16 cellular contexts compared by ENCODE assay signal in the genomic region with DNA sequence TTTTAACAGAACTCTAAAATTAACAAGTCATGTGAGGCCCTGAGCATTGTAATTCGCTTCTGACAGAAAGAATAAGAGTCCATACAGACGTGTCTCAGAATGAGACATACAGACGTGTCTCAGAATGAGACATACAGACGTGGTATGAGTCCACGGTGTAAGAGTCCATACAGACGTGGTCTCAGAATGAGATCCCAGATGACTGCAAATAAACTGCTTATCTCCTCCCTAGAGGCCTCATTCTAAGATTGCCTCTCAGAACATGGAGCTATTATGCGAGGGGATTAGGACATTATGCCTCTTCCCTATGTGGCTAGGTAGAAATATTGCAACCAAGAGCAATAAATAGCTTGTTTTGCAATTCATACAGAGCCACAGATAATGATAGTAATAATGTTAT.
DNase-seq lines count a peak whose midpoint lies in the region; ATAC-seq and TF ChIP-seq lines count a peak whose summit lies in the region.
"Had no signal": no experiment of that assay in that cellular context is flagged by ENCODE, and none has a peak within 500 bp of the region (broad histone marks: within the 10 kb centered on the region; RNA-seq: fewer than 3 reads in every experiment).

No MANE protein-coding gene starts in this region.

- peak overlapping the region; percentile 19; the same call in 1 of the 2 replicates for H3K4me2 ChIP-seq in GM23338

- H3F3A ChIP-seq in GM23338 (replicated peaks; ENCODE audit: low read depth): no peaks in the 10 kb centered on the region

- TF ChIP-seq POLR2A in gastrocnemius medialis (IDR thresholded peaks at IDR 0.05): no peak

- H3K27ac Mint-ChIP-seq in activated T-cell treated with anti-CD3 and anti-CD28 coated beads, Interleukin-2, amount 50 U/mL, for 72 hours: no peak overlapping the region
- H3K27ac Mint-ChIP-seq in GM23338 (no peak overlapping the region), CD14-positive monocyte (no peak overlapping the region)
- H3K27ac Mint-ChIP-seq in activated CD4-positive, alpha-beta memory T cell treated with anti-CD3 and anti-CD28 coated beads, Interleukin-2, amount 10 ng/mL, durations not matched to agents 7 days and 5 days: no peak overlapping the region
- H3K27ac Mint-ChIP-seq: activated naive CD4-positive, alpha-beta T cell treated with anti-CD3 and anti-CD28 coated beads for 36 hours had no signal

- no peaks in the 10 kb centered on the region for H3K36me3 Mint-ChIP-seq in activated T-cell treated with anti-CD3 and anti-CD28 coated beads, Interleukin-2, amount 50 U/mL, for 72 hours (ENCODE audit: insufficient read depth in 2 of 2)
- H3K36me3 Mint-ChIP-seq in GM23338 (ENCODE audit: low read depth) (no peaks in the 10 kb centered on the region), CD14-positive monocyte (no peaks in the 10 kb centered on the region)
- H3K36me3 Mint-ChIP-seq in activated CD4-positive, alpha-beta memory T cell treated with anti-CD3 and anti-CD28 coated beads, Interleukin-2, amount 10 ng/mL, durations not matched to agents 7 days and 5 days (ENCODE audit: low read depth): no peaks in the 10 kb centered on the region

- DNase-seq in activated T-cell treated with anti-CD3 and anti-CD28 coated beads, Interleukin-2, amount 50 U/mL, for 72 hours: no peak
- DNase-seq in activated T-cell treated with anti-CD3 and anti-CD28 coated beads, Interleukin-2, amount 50 U/mL, for 48 hours: no peak
- DNase-seq in GM23338 (ENCODE audit: low spot score): no peak
- no peak for DNase-seq in gastrocnemius medialis
- no peak for DNase-seq in COLO668 (lab: John Stamatoyannopoulos, UW; ENCODE audit: unreplicated experiment)
- no peak for DNase-seq in activated CD4-positive, alpha-beta memory T cell treated with anti-CD3 and anti-CD28 coated beads, Interleukin-2, amount 10 ng/mL, durations not matched to agents 7 days and 5 days
- no peak for DNase-seq in CD14-positive monocyte (ENCODE audit: low spot score)
- DNase-seq: dermis blood vessel endothelial cell, heart right ventricle, Karpas-422, nephron progenitor cell, uterus had no signal

- H3K4me3 ChIP-seq in GM23338: no peak overlapping the region
- no peak overlapping the region for H3K4me3 ChIP-seq in gastrocnemius medialis
- H3K4me3 ChIP-seq: heart right ventricle, uterus had no signal

- H3K9me3 ChIP-seq in gastrocnemius medialis: no peaks in the 10 kb centered on the region
- H3K9me3 ChIP-seq: heart right ventricle, uterus had no signal

- TF ChIP-seq CTCF in GM23338 (conservative IDR thresholded peaks at IDR 0.05; ENCODE audit: low read depth in 2 of 2) (no peak), gastrocnemius medialis (IDR thresholded peaks at IDR 0.05 in 4 of 5, conservative IDR thresholded peaks at IDR 0.05 in 1 of 5) (no peak), CD14-positive monocyte (IDR thresholded peaks at IDR 0.05) (no peak)

- H3K79me2 ChIP-seq in GM23338 (replicated peaks; ENCODE audit: insufficient read depth): no peaks in the 10 kb centered on the region

- ATAC-seq in activated T-cell treated with anti-CD3 and anti-CD28 coated beads, Interleukin-2, amount 50 U/mL, for 72 hours (replicated peaks in 1 of 2): peak; percentile 82 to 93
- ATAC-seq in GM23338: no peak
- ATAC-seq in HG03565 (IDR thresholded peaks at IDR 0.05; ENCODE audit: unreplicated experiment): peak; percentile 84
- ATAC-seq in gastrocnemius medialis: no peak
- ATAC-seq: HCT116 had no signal

- no peak overlapping the region for H2AFZ ChIP-seq in GM23338

- intact Hi-C loops in gastrocnemius medialis (cut with DNase I; ENCODE audit: low total_unique reads): no loop called here
- intact Hi-C loops in CD14-positive monocyte (cut with micrococcal nuclease): no loop called here

- peak overlapping the region in 1 of 2 donors; percentile 27 for H3K4me3 Mint-ChIP-seq in activated T-cell treated with anti-CD3 and anti-CD28 coated beads, Interleukin-2, amount 50 U/mL, for 72 hours
- H3K4me3 Mint-ChIP-seq in GM23338: no peak overlapping the region
- H3K4me3 Mint-ChIP-seq in activated CD4-positive, alpha-beta memory T cell treated with anti-CD3 and anti-CD28 coated beads, Interleukin-2, amount 10 ng/mL, durations not matched to agents 7 days and 5 days: no peak overlapping the region
- H3K4me3 Mint-ChIP-seq in CD14-positive monocyte: no peak overlapping the region
- H3K4me3 Mint-ChIP-seq: activated naive CD4-positive, alpha-beta T cell treated with anti-CD3 and anti-CD28 coated beads for 36 hours; CD4-positive, alpha-beta memory T cell; nephron progenitor cell had no signal

- H3K4me1 ChIP-seq in GM23338 (ENCODE audit: insufficient read depth): peaks cover 23% of the 10 kb centered on the region
- peaks cover 19 to 25% of the 10 kb centered on the region in 2 donors for H3K4me1 ChIP-seq in gastrocnemius medialis
- H3K4me1 ChIP-seq: uterus had no signal

- H3K27me3 ChIP-seq in GM23338 (ENCODE audit: insufficient read depth): no peaks in the 10 kb centered on the region
- H3K27me3 ChIP-seq in gastrocnemius medialis: no peaks in the 10 kb centered on the region
- H3K27me3 ChIP-seq: heart right ventricle, uterus had no signal

- H3K9me3 Mint-ChIP-seq in activated T-cell treated with anti-CD3 and anti-CD28 coated beads, Interleukin-2, amount 50 U/mL, for 72 hours: no peaks in the 10 kb centered on the region
- H3K9me3 Mint-ChIP-seq in GM23338 (no peaks in the 10 kb centered on the region), CD14-positive monocyte (no peaks in the 10 kb centered on the region)
- no peaks in the 10 kb centered on the region for H3K9me3 Mint-ChIP-seq in activated CD4-positive, alpha-beta memory T cell treated with anti-CD3 and anti-CD28 coated beads, Interleukin-2, amount 10 ng/mL, durations not matched to agents 7 days and 5 days
- H3K9me3 Mint-ChIP-seq: activated naive CD4-positive, alpha-beta T cell treated with anti-CD3 and anti-CD28 coated beads for 36 hours; CD4-positive, alpha-beta memory T cell; nephron progenitor cell had no signal

- H3K4me1 Mint-ChIP-seq in activated T-cell treated with anti-CD3 and anti-CD28 coated beads, Interleukin-2, amount 50 U/mL, for 72 hours (ENCODE audit: low read depth): peaks cover 12% of the 10 kb centered on the region
- peaks cover 21% of the 10 kb centered on the region for H3K4me1 Mint-ChIP-seq in GM23338
- peaks cover 15% of the 10 kb centered on the region for H3K4me1 Mint-ChIP-seq in activated CD4-positive, alpha-beta memory T cell treated with anti-CD3 and anti-CD28 coated beads, Interleukin-2, amount 10 ng/mL, durations not matched to agents 7 days and 5 days
- H3K4me1 Mint-ChIP-seq in CD14-positive monocyte: peaks cover 3% of the 10 kb centered on the region

- H3K27ac ChIP-seq in GM23338 (ENCODE audit: low read depth) (no peak overlapping the region), gastrocnemius medialis (peak overlapping the region in 3 of 4 donors; percentile 60 to 80 (median 64))
- H3K27ac ChIP-seq: heart right ventricle, uterus had no signal

- in situ Hi-C loops in gastrocnemius medialis (cut with MboI; ENCODE audit: low sequenced_read_pairs in 4 of 4): no loop called here

- H4K20me1 ChIP-seq in GM23338 (replicated peaks; ENCODE audit: insufficient read depth): no peaks in the 10 kb centered on the region

- POLR2A ChIA-PET in activated CD4-positive, alpha-beta memory T cell treated with anti-CD3 and anti-CD28 coated beads, Interleukin-2, amount 10 ng/mL, durations not matched to agents 7 days and 5 days (lab: Charles Lee): no interaction called here

- no peaks in the 10 kb centered on the region for H3K36me3 ChIP-seq in GM23338 (ENCODE audit: insufficient read depth)
- H3K36me3 ChIP-seq in gastrocnemius medialis: peaks cover 2 to 100% of the 10 kb centered on the region in 2 donors
- H3K36me3 ChIP-seq: heart right ventricle, uterus had no signal

- no peaks in the 10 kb centered on the region for H3K9me2 ChIP-seq in GM23338 (ENCODE audit: insufficient read depth)

- H3K27me3 Mint-ChIP-seq in activated T-cell treated with anti-CD3 and anti-CD28 coated beads, Interleukin-2, amount 50 U/mL, for 72 hours (ENCODE audit: low read depth): no peaks in the 10 kb centered on the region
- no peaks in the 10 kb centered on the region for H3K27me3 Mint-ChIP-seq in GM23338 (ENCODE audit: insufficient read depth, low read depth, poor library complexity)
- H3K27me3 Mint-ChIP-seq in activated CD4-positive, alpha-beta memory T cell treated with anti-CD3 and anti-CD28 coated beads, Interleukin-2, amount 10 ng/mL, durations not matched to agents 7 days and 5 days: peaks cover 3% of the 10 kb centered on the region
- H3K27me3 Mint-ChIP-seq in CD14-positive monocyte (ENCODE audit: low read depth in 3 of 3): peaks cover 0 to 4% (median 0%) of the 10 kb centered on the region in 3 donors
- H3K27me3 Mint-ChIP-seq: CD4-positive, alpha-beta memory T cell had no signal

- CTCF ChIA-PET in activated CD4-positive, alpha-beta memory T cell treated with anti-CD3 and anti-CD28 coated beads, Interleukin-2, amount 10 ng/mL, durations not matched to agents 7 days and 5 days (lab: Charles Lee): no interaction called here

TF ChIP-seq in GM23338, 12 proteins besides CTCF, POLR2A, EP300 and RAD21 (continues in another document):
- TF ChIP-seq ETS1 (IDR thresholded peaks at IDR 0.05): no peak
- TF ChIP-seq CREB1 (CRISPR knock-in tag; IDR thresholded peaks at IDR 0.05; ENCODE audit: low read depth): no peak
- no peak for TF ChIP-seq EZH2 (IDR thresholded peaks at IDR 0.05; ENCODE audit: low read depth, unreplicated experiment)
- TF ChIP-seq ZNF114 (CRISPR knock-in tag; IDR thresholded peaks at IDR 0.05): no peak
- TF ChIP-seq JUNB (IDR thresholded peaks at IDR 0.05; ENCODE audit: unreplicated experiment): no peak

Comparison
In these comparisons a context has a peak if more than half of its experiments do, and no peak if none do; other contexts are left out.
1. ATAC-seq: peak in activated T-cell treated with anti-CD3 and anti-CD28 coated beads, Interleukin-2, amount 50 U/mL, for 72 hours (2 of 2) and HG03565 (single experiment); none in GM23338 (single experiment) and gastrocnemius medialis (0 of 2).